ENCODE assay signal across 1 cellular context in genomic region chr20:49219924-49220831, GRCh38.
TF ChIP-seq lines count a peak whose summit lies in the region.

No MANE protein-coding gene starts in this region.

TF ChIP-seq in endothelial cell of umbilical vein, 7 proteins besides CTCF, POLR2A, EP300 and RAD21:
- TF ChIP-seq FOS (IDR thresholded peaks at IDR 0.05; ENCODE audit: borderline replicate concordance, insufficient read depth, low read length) (no peak), MAX (IDR thresholded peaks at IDR 0.05; ENCODE audit: insufficient read depth, insufficient read length) (no peak), EZH2 (IDR thresholded peaks at IDR 0.05; ENCODE audit: borderline replicate concordance, low read depth, low read length, severe bottlenecking) (no peak)
